ENCODE assay signal across 11 cellular contexts in genomic region chr22:46770726-46771125, GRCh38. TPM values are rescaled to one million over a fixed set of nuclear protein-coding genes. Genes with fewer than 3 reads are reported as not detected.
DNase-seq lines count a peak whose midpoint lies in the region; ATAC-seq lines count a peak whose summit lies in the region.
"Had no signal": no experiment of that assay in that cellular context is flagged by ENCODE, and none has a peak within 500 bp of the region (broad histone marks: within the 10 kb centered on the region; RNA-seq: fewer than 3 reads in every experiment).

No MANE protein-coding gene starts in this region.

- H3K4me3 ChIP-seq in GM08714 (ENCODE audit: low read length) = peak overlapping the region; percentile 2; the same call in 1 of the 2 replicates
- no peak overlapping the region for H3K4me3 ChIP-seq in SK-N-MC
- no peak overlapping the region for H3K4me3 ChIP-seq in esophagus (ENCODE audit: low read depth in 1 of 2, low read length in 2 of 2)
- H3K4me3 ChIP-seq: thoracic aorta had no signal

- in situ Hi-C loops in KBM-7 (cut with MboI; ENCODE audit: low pct_unique_long_range_greater_than_20kb, low sequenced_read_pairs) = no loop called here

- WGBS in esophagus, 2 donors = 56 to 73% methylated on average over 9 of the region's 9 CpGs

- peaks cover 6 to 26% of the 10 kb centered on the region in 2 donors for H3K4me1 ChIP-seq in esophagus (ENCODE audit: control insufficient read depth in 2 of 2, insufficient read depth in 2 of 2, low read length in 1 of 2)

- ATAC-seq in HG02610 (IDR thresholded peaks at IDR 0.05; ENCODE audit: unreplicated experiment) = no peak
- no peak for ATAC-seq in HG03280 (IDR thresholded peaks at IDR 0.05; ENCODE audit: unreplicated experiment)

- DNase-seq in SK-N-MC (ENCODE audit: low read depth, low spot score) = no peak
- peak; percentile 45 for DNase-seq in putamen (ENCODE audit: low spot score)
- no peak for DNase-seq in KBM-7
- no peak for DNase-seq in NCI-H526 (lab: John Stamatoyannopoulos, UW)
- DNase-seq: EL, NCI-H2081 treated with DMSO at 0.1 percent for 48 hours had no signal

- H3K27me3 ChIP-seq in esophagus (ENCODE audit: control insufficient read depth in 1 of 2, insufficient read depth in 2 of 2, low read length in 2 of 2) = no peaks in the 10 kb centered on the region

- H3K36me3 ChIP-seq in SK-N-MC (ENCODE audit: insufficient read depth, low read length) (no peaks in the 10 kb centered on the region), esophagus (ENCODE audit: control insufficient read depth in 2 of 2, insufficient read depth in 2 of 2, low read length in 1 of 2) (peaks cover 0 to 7% of the 10 kb centered on the region in 2 donors)
- H3K36me3 ChIP-seq: thoracic aorta had no signal

- no peak overlapping the region for H3K9ac ChIP-seq in SK-N-MC (ENCODE audit: insufficient read length)

- H3K9me3 ChIP-seq in SK-N-MC (ENCODE audit: low read depth, low read length) = no peaks in the 10 kb centered on the region
- H3K9me3 ChIP-seq in esophagus (ENCODE audit: control insufficient read depth in 2 of 2, insufficient read depth in 1 of 2, low read depth in 1 of 2, low read length in 1 of 2) = no peaks in the 10 kb centered on the region
- H3K9me3 ChIP-seq: thoracic aorta had no signal

- H3K27ac ChIP-seq in SK-N-MC (peak overlapping the region; percentile 46), esophagus (ENCODE audit: low read depth in 2 of 2, low read length in 1 of 2) (peak overlapping the region; percentile 23 to 61)

RNA-seq across cellular contexts. Expression of gene TBC1D22A, which starts 8.3 kb away (rescaled TPM):
- polyA plus RNA-seq in esophagus = 10 to 100 TPM; 15.1 to 17.4 TPM

RNA-seq across cellular contexts. Expression of gene CERK, which starts 32.7 kb away (rescaled TPM):
- polyA plus RNA-seq in esophagus = 10 to 100 TPM in 1 of 2 donors, 1 to 10 TPM in 1; 8.7 to 13.4 TPM
